In the genomic region with DNA sequence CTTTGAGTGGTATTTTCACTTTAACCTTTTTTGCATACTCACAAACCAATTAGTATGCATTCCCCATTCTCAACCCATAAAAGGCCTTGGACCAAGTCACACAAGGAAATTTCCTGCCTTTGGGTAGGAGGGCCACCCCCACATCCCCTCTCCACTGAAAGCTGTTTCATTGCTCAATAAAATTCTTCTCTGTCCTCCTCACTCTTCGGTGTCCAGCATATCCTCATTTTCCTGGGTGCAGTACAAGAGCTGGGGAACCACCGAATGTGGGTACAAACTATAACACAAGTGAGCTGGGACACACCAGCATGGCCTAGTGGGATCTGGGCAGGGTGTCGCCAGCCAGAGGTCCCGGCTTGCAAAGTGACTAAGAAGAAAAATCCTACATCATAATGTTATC, we compare ENCODE assay signal across 19 cellular contexts.
A peak's percentile ranks its signal among the peaks of the same experiment; 100 is the strongest.
DNase-seq lines count a peak whose midpoint lies in the region; ATAC-seq, FAIRE-seq and TF ChIP-seq lines count a peak whose summit lies in the region.
"Had no signal": no experiment of that assay in that cellular context is flagged by ENCODE, and none has a peak within 500 bp of the region (broad histone marks: within the 10 kb centered on the region; RNA-seq: fewer than 3 reads in every experiment).

No MANE protein-coding gene starts in this region.

- TF ChIP-seq CTCF in DND-41 (IDR thresholded peaks at IDR 0.05; ENCODE audit: borderline replicate concordance, extremely low read depth, low read length, poor library complexity, severe bottlenecking) (no peak), natural killer cell (IDR thresholded peaks at IDR 0.05) (no peak), left ventricle myocardium inferior (IDR thresholded peaks at IDR 0.05; ENCODE audit: borderline replicate concordance) (no peak)

- no peaks in the 10 kb centered on the region for H3K27me3 Mint-ChIP-seq in CD4-positive, alpha-beta memory T cell
- no peaks in the 10 kb centered on the region for H3K27me3 Mint-ChIP-seq in activated T-helper 17 cell treated with anti-CD3 and anti-CD28 coated beads, Interleukin-2, amount 50 U/mL, for 72 hours
- H3K27me3 Mint-ChIP-seq in natural killer cell (ENCODE audit: low read depth in 2 of 2) = no peaks in the 10 kb centered on the region

- H3K9me3 Mint-ChIP-seq in CD4-positive, alpha-beta memory T cell = peaks cover 0 to 12% (median 3%) of the 10 kb centered on the region in 8 donors
- H3K9me3 Mint-ChIP-seq in activated T-helper 17 cell treated with anti-CD3 and anti-CD28 coated beads, Interleukin-2, amount 50 U/mL, for 72 hours = no peaks in the 10 kb centered on the region
- peaks cover 0 to 6% of the 10 kb centered on the region in 2 donors for H3K9me3 Mint-ChIP-seq in natural killer cell

- no peaks in the 10 kb centered on the region for H3K27me3 ChIP-seq in CD4-positive, alpha-beta memory T cell (ENCODE audit: insufficient read depth, low read length)
- H3K27me3 ChIP-seq in DND-41 (ENCODE audit: insufficient read depth, low read length, poor library complexity) (no peaks in the 10 kb centered on the region), left ventricle myocardium inferior (ENCODE audit: low read depth) (no peaks in the 10 kb centered on the region)
- H3K27me3 ChIP-seq: foreskin keratinocyte, hepatocyte had no signal

- no peak for DNase-seq in CD4-positive, alpha-beta memory T cell
- DNase-seq in DND-41 = no peak
- no peak for DNase-seq in natural killer cell
- DNase-seq in left ventricle myocardium inferior = no peak
- DNase-seq in frontal cortex (ENCODE audit: low spot score in 2 of 2) = no peak
- DNase-seq: effector CD4-positive, alpha-beta T cell; foreskin keratinocyte; KBM-7; mucosa of descending colon; NCI-H146; NCI-H510A treated with DMSO at 0.1 percent for 48 hours; stimulated activated CD4-positive, alpha-beta T cell treated with anti-CD3 and anti-CD28 coated beads, Interleukin-1b, Interleukin-23, amount 100 ng/mL, for 48 hours had no signal

- H3K4me3 Mint-ChIP-seq in CD4-positive, alpha-beta memory T cell = peak overlapping the region in 7 of 8 donors; percentile 35 to 83 (median 62)
- H3K4me3 Mint-ChIP-seq in activated T-helper 17 cell treated with anti-CD3 and anti-CD28 coated beads, Interleukin-2, amount 50 U/mL, for 72 hours = peak overlapping the region; percentile 55
- H3K4me3 Mint-ChIP-seq in natural killer cell = no peak overlapping the region
- H3K4me3 Mint-ChIP-seq: brain had no signal

- no peak overlapping the region for H3K4me2 ChIP-seq in DND-41 (ENCODE audit: insufficient read depth, low read length)
- H3K4me2 ChIP-seq: hepatocyte had no signal

- peak overlapping the region in 1 of 2 donors; percentile 33 for H3K4me3 ChIP-seq in CD4-positive, alpha-beta memory T cell (ENCODE audit: low read length in 2 of 2)
- H3K4me3 ChIP-seq in DND-41 (ENCODE audit: low read depth in 1 of 2, low read length in 2 of 2) = no peak overlapping the region
- H3K4me3 ChIP-seq in left ventricle myocardium inferior = no peak overlapping the region
- H3K4me3 ChIP-seq: HAP-1, hepatocyte, mucosa of descending colon, SK-N-MC, thoracic aorta had no signal

- no peak overlapping the region for H2AFZ ChIP-seq in DND-41 (ENCODE audit: low read depth, low read length)
- H2AFZ ChIP-seq: hepatocyte had no signal

- peaks cover 76% of the 10 kb centered on the region for H3K4me1 ChIP-seq in CD4-positive, alpha-beta memory T cell (ENCODE audit: insufficient read depth, low read length)
- H3K4me1 ChIP-seq in DND-41 (ENCODE audit: insufficient read depth, low read length) (peaks cover 45% of the 10 kb centered on the region), left ventricle myocardium inferior (no peaks in the 10 kb centered on the region)
- H3K4me1 ChIP-seq: foreskin keratinocyte, HAP-1 had no signal

- no peaks in the 10 kb centered on the region for H4K20me1 ChIP-seq in DND-41 (ENCODE audit: insufficient read depth, low read length)

- no peaks in the 10 kb centered on the region for H3K36me3 ChIP-seq in CD4-positive, alpha-beta memory T cell (ENCODE audit: insufficient read depth, low read length)
- H3K36me3 ChIP-seq in DND-41 (ENCODE audit: insufficient read depth, low read length) (no peaks in the 10 kb centered on the region; the same call in 1 of the 2 replicates), left ventricle myocardium inferior (no peaks in the 10 kb centered on the region)
- H3K36me3 ChIP-seq: HAP-1, thoracic aorta had no signal

- peaks cover 35 to 80% (median 45%) of the 10 kb centered on the region in 4 donors for H3K4me1 Mint-ChIP-seq in CD4-positive, alpha-beta memory T cell
- peaks cover 28% of the 10 kb centered on the region for H3K4me1 Mint-ChIP-seq in activated T-helper 17 cell treated with anti-CD3 and anti-CD28 coated beads, Interleukin-2, amount 50 U/mL, for 72 hours
- peaks cover 43 to 51% of the 10 kb centered on the region in 2 donors for H3K4me1 Mint-ChIP-seq in natural killer cell
- H3K4me1 Mint-ChIP-seq: brain had no signal

- H3K27ac ChIP-seq in CD4-positive, alpha-beta memory T cell (ENCODE audit: low read depth, low read length) = peak overlapping the region; percentile 39
- H3K27ac ChIP-seq in DND-41 (ENCODE audit: low read length) (peak overlapping the region; percentile 39; the same call in 1 of the 2 replicates), left ventricle myocardium inferior (replicated peaks) (no peak overlapping the region)
- H3K27ac ChIP-seq: foreskin keratinocyte, hepatocyte, SK-N-MC, thoracic aorta had no signal

- FAIRE-seq in frontal cortex (lab: Jason Lieb, UNC) = no peak

- no peak overlapping the region for H3K9ac ChIP-seq in DND-41 (ENCODE audit: low read depth, low read length)

- H3K36me3 Mint-ChIP-seq in CD4-positive, alpha-beta memory T cell = peaks cover 20 to 34% of the 10 kb centered on the region in 2 donors
- H3K36me3 Mint-ChIP-seq in activated T-helper 17 cell treated with anti-CD3 and anti-CD28 coated beads, Interleukin-2, amount 50 U/mL, for 72 hours (ENCODE audit: low read depth) = no peaks in the 10 kb centered on the region
- peaks cover 14% of the 10 kb centered on the region for H3K36me3 Mint-ChIP-seq in natural killer cell
- H3K36me3 Mint-ChIP-seq: brain had no signal

- POLR2A ChIA-PET in CD4-positive, alpha-beta memory T cell (lab: Charles Lee; ENCODE audit: partially characterized antibody) = interaction anchor here (0.6 to 10.8 kb wide), 7 partner anchors 14 to 329 kb away, joined by 3 to 296 read pairs (median 4); a partner anchor contains a TSS

- CTCF ChIA-PET in CD4-positive, alpha-beta memory T cell (lab: Charles Lee; ENCODE audit: partially characterized antibody) = interaction anchor here (0.8 to 1.5 kb wide), 3 partner anchors 11 to 25 kb away, joined by 3 read pairs; no protein-coding TSS in a partner anchor

- H3K79me2 ChIP-seq in DND-41 (ENCODE audit: insufficient read depth, low read length) = peaks cover 63% of the 10 kb centered on the region
- H3K79me2 ChIP-seq: hepatocyte had no signal

- H3K9me3 ChIP-seq in CD4-positive, alpha-beta memory T cell (ENCODE audit: control insufficient read depth in 1 of 2, low read length in 2 of 2) = no peaks in the 10 kb centered on the region
- H3K9me3 ChIP-seq in DND-41 (ENCODE audit: insufficient read depth, low read length, severe bottlenecking) (no peaks in the 10 kb centered on the region), left ventricle myocardium inferior (replicated peaks) (peaks cover 6% of the 10 kb centered on the region)
- H3K9me3 ChIP-seq: HAP-1, mucosa of descending colon, thoracic aorta had no signal

- intact Hi-C loops in CD4-positive, alpha-beta memory T cell (cut with micrococcal nuclease) = no loop called here
- intact Hi-C loops in natural killer cell (cut with micrococcal nuclease) (no loop called here), left ventricle myocardium inferior (cut with micrococcal nuclease) (no loop called here)

- H3K27ac Mint-ChIP-seq in CD4-positive, alpha-beta memory T cell = peak overlapping the region; percentile 66 to 96 (median 88)
- H3K27ac Mint-ChIP-seq in activated T-helper 17 cell treated with anti-CD3 and anti-CD28 coated beads, Interleukin-2, amount 50 U/mL, for 72 hours = peak overlapping the region; percentile 63
- H3K27ac Mint-ChIP-seq in natural killer cell = peak overlapping the region; percentile 10 to 63
- H3K27ac Mint-ChIP-seq: brain had no signal

- ATAC-seq in DND-41 (ENCODE audit: insufficient read depth, low read depth) (no peak), natural killer cell (no peak), HG03025 (IDR thresholded peaks at IDR 0.05; ENCODE audit: low FRiP score, unreplicated experiment) (no peak)
- peak; percentile 38 for ATAC-seq in activated T-helper 17 cell treated with anti-CD3 and anti-CD28 coated beads, Interleukin-2, amount 50 U/mL, for 72 hours (replicated peaks)
- ATAC-seq: foreskin keratinocyte, mucosa of descending colon had no signal

Comparison
In these comparisons a context has a peak if more than half of its experiments do, and no peak if none do; other contexts are left out.
1. H3K27ac Mint-ChIP-seq: peak in every context shown above with its lines; median percentile 88 in CD4-positive, alpha-beta memory T cell; 63 in activated T-helper 17 cell treated with anti-CD3 and anti-CD28 coated beads, Interleukin-2, amount 50 U/mL, for 72 hours; 36 in natural killer cell.